In genomic region chr1:89763649-89763986, GRCh38 we compare ENCODE assay signal across 8 cellular contexts. TPM values are rescaled to one million over a fixed set of nuclear protein-coding genes. Genes with fewer than 3 reads are reported as not detected.
DNase-seq lines count a peak whose midpoint lies in the region; ATAC-seq, FAIRE-seq and TF ChIP-seq lines count a peak whose summit lies in the region.

No MANE protein-coding gene starts in this region.

- DNase-seq in T-helper 1 cell (no peak), astrocyte (ENCODE audit: low read depth) (no peak), HepG2 (ENCODE audit: low spot score) (no peak), substantia nigra (lab: John Stamatoyannopoulos, UW) (no peak), AG20443 (ENCODE audit: low spot score) (no peak)

- peak overlapping the region; percentile 68 for H3K4me3 ChIP-seq in astrocyte (ENCODE audit: insufficient read depth, low read depth, low read length)
- H3K4me3 ChIP-seq in HepG2 (replicated peaks in 1 of 3; ENCODE audit: insufficient read depth in 1 of 3, low read depth in 2 of 3, low read length in 3 of 3), result peak overlapping the region in 1 of 3 experiments; percentile 73; a peak in 1 of 6 replicates

- CTCF ChIA-PET in HepG2 (lab: Yijun Ruan, JAX; ENCODE audit: low intra/inter-chr PET ratio, low total read pairs), result interaction anchor here (1.2 to 2.3 kb wide), 2 partner anchors 244 to 280 kb away, joined by 3 to 23 read pairs; no protein-coding TSS in a partner anchor

- H3K4me1 ChIP-seq in astrocyte (ENCODE audit: insufficient read depth, low read length), result peaks cover 6% of the 10 kb centered on the region
- H3K4me1 ChIP-seq in HepG2 (ENCODE audit: insufficient read depth, low read length), result peaks cover 18% of the 10 kb centered on the region

- H3K4me3 Mint-ChIP-seq in T-helper 1 cell treated with Interleukin-12 subunit alpha and Interleukin-12 subunit beta and Interleukin-4 antibody, amounts not matched to agents 30 μg/mL and 1 μg/mL, for 36 hours, result peak overlapping the region; percentile 90
- peak overlapping the region; percentile 91 for H3K4me3 Mint-ChIP-seq in astrocyte (ENCODE audit: unreplicated experiment)

- H3K36me3 Mint-ChIP-seq in T-helper 1 cell treated with Interleukin-12 subunit alpha and Interleukin-12 subunit beta and Interleukin-4 antibody, amounts not matched to agents 30 μg/mL and 1 μg/mL, for 36 hours (ENCODE audit: low read depth), result peaks cover 6% of the 10 kb centered on the region
- H3K36me3 Mint-ChIP-seq in astrocyte (ENCODE audit: low read depth, unreplicated experiment), result no peaks in the 10 kb centered on the region

- H3K4me1 Mint-ChIP-seq in T-helper 1 cell treated with Interleukin-12 subunit alpha and Interleukin-12 subunit beta and Interleukin-4 antibody, amounts not matched to agents 30 μg/mL and 1 μg/mL, for 36 hours (ENCODE audit: low read depth), result peaks cover 47% of the 10 kb centered on the region
- no peaks in the 10 kb centered on the region for H3K4me1 Mint-ChIP-seq in astrocyte (ENCODE audit: low read depth, unreplicated experiment)

- no peak for TF ChIP-seq EP300 in HepG2 (IDR thresholded peaks at IDR 0.05; ENCODE audit: low read depth in 2 of 2, low read length in 2 of 2)
- TF ChIP-seq EP300 in HepG2 (CRISPR knock-in tag; IDR thresholded peaks at IDR 0.05; ENCODE audit: borderline replicate concordance), result no peak

- H2AFZ ChIP-seq in astrocyte (ENCODE audit: low read depth, low read length), result peak overlapping the region; percentile 97
- H2AFZ ChIP-seq in HepG2 (ENCODE audit: low read length), result no peak overlapping the region

- 3% methylated on average over 5 of the region's 5 CpGs for WGBS in HepG2 (ENCODE audit: low lambda C conversion rate)

- peak overlapping the region; percentile 99 for H3K4me2 ChIP-seq in astrocyte (ENCODE audit: low read length)
- H3K4me2 ChIP-seq in HepG2 (ENCODE audit: low read depth, low read length), result peak overlapping the region; percentile 88

- intact Hi-C loops in HepG2 (cut with micrococcal nuclease; ENCODE audit: unreplicated experiment), result loop anchor here (2.0 kb wide), 1 partner anchor 243 kb away; no protein-coding TSS in a partner anchor

- ATAC-seq in HepG2 (peak; percentile 13), GM18868 (IDR thresholded peaks at IDR 0.05; ENCODE audit: unreplicated experiment) (no peak), HG03342 (IDR thresholded peaks at IDR 0.05; ENCODE audit: unreplicated experiment) (no peak)

- in situ Hi-C loops in HepG2 (cut with HindIII; ENCODE audit: extremely low pct_ligation_motif_present, low pct_unique_long_range_greater_than_20kb), result loop anchor here (5.0 kb wide), 2 partner anchors 126 to 281 kb away; no protein-coding TSS in a partner anchor

- TF ChIP-seq POLR2A in HepG2 (IDR thresholded peaks at IDR 0.05; ENCODE audit: insufficient read depth in 1 of 2, low read depth in 2 of 2, low read length in 2 of 2), result no peak

- FAIRE-seq in astrocyte (lab: Jason Lieb, UNC), result no peak
- FAIRE-seq in HepG2 (lab: Jason Lieb, UNC), result no peak

- no peaks in the 10 kb centered on the region for H3K27me3 Mint-ChIP-seq in T-helper 1 cell treated with Interleukin-12 subunit alpha and Interleukin-12 subunit beta and Interleukin-4 antibody, amounts not matched to agents 30 μg/mL and 1 μg/mL, for 36 hours (ENCODE audit: low read depth)
- H3K27me3 Mint-ChIP-seq in astrocyte (ENCODE audit: low read depth, unreplicated experiment), result peaks cover 25% of the 10 kb centered on the region

- POLR2A ChIA-PET in HepG2 (lab: Yijun Ruan, JAX), result no interaction called here

- BruUV-seq in HepG2 (replicated peaks; lab: Mats Ljungman, UMichigan), result no TSS peak

- H3K79me2 ChIP-seq in astrocyte (ENCODE audit: insufficient read depth, low read length), result no peaks in the 10 kb centered on the region
- H3K79me2 ChIP-seq in HepG2 (ENCODE audit: insufficient read depth, low read length), result no peaks in the 10 kb centered on the region

- no peak for TF ChIP-seq RAD21 in HepG2 (CRISPR knock-in tag; IDR thresholded peaks at IDR 0.05)

- no peaks in the 10 kb centered on the region for H3K9me3 ChIP-seq in astrocyte (ENCODE audit: insufficient read depth, low read depth, low read length)
- H3K9me3 ChIP-seq in HepG2 (ENCODE audit: low read length), result no peaks in the 10 kb centered on the region

- H3K27me3 ChIP-seq in astrocyte (ENCODE audit: insufficient read depth, low read length) (no peaks in the 10 kb centered on the region), HepG2 (ENCODE audit: control insufficient read depth in 1 of 2, insufficient read depth in 2 of 2, low read length in 2 of 2) (peaks cover 8 to 38% of the 10 kb centered on the region in 2 experiments)

- H3K9me3 Mint-ChIP-seq in T-helper 1 cell treated with Interleukin-12 subunit alpha and Interleukin-12 subunit beta and Interleukin-4 antibody, amounts not matched to agents 30 μg/mL and 1 μg/mL, for 36 hours, result no peaks in the 10 kb centered on the region
- no peaks in the 10 kb centered on the region for H3K9me3 Mint-ChIP-seq in astrocyte (ENCODE audit: unreplicated experiment)

- H3K27ac Mint-ChIP-seq in T-helper 1 cell treated with Interleukin-12 subunit alpha and Interleukin-12 subunit beta and Interleukin-4 antibody, amounts not matched to agents 30 μg/mL and 1 μg/mL, for 36 hours, result peak overlapping the region; percentile 89
- no peak overlapping the region for H3K27ac Mint-ChIP-seq in astrocyte (ENCODE audit: unreplicated experiment)

- H3K9ac ChIP-seq in astrocyte (ENCODE audit: low read length), result peak overlapping the region; percentile 71
- no peak overlapping the region for H3K9ac ChIP-seq in HepG2 (ENCODE audit: insufficient read depth, low read depth, low read length)

- no peaks in the 10 kb centered on the region for H3K36me3 ChIP-seq in astrocyte (ENCODE audit: insufficient read depth, low read length)
- H3K36me3 ChIP-seq in HepG2 (replicated peaks in 1 of 2; ENCODE audit: control insufficient read depth in 1 of 2, insufficient read depth in 2 of 2, low read length in 2 of 2), result no peaks in the 10 kb centered on the region

- TF ChIP-seq CTCF in astrocyte (IDR thresholded peaks at IDR 0.05; ENCODE audit: insufficient read depth, low read depth, low read length), result no peak
- no peak for TF ChIP-seq CTCF in HepG2 (CRISPR knock-in tag; IDR thresholded peaks at IDR 0.05)

- H3K27ac ChIP-seq in astrocyte (ENCODE audit: low read depth, low read length), result no peak overlapping the region
- no peak overlapping the region for H3K27ac ChIP-seq in HepG2 (ENCODE audit: extremely low read length, insufficient read depth, low read length)
- H3K27ac ChIP-seq in substantia nigra (ENCODE audit: low read depth, low read length, poor library complexity, severe bottlenecking), result peak overlapping the region; percentile 54

- H4K20me1 ChIP-seq in astrocyte (ENCODE audit: insufficient read depth, low read length) (no peaks in the 10 kb centered on the region), HepG2 (ENCODE audit: insufficient read depth, low read length) (no peaks in the 10 kb centered on the region)

TF ChIP-seq in HepG2, 621 proteins besides CTCF, POLR2A, EP300 and RAD21 (continues in another document):
- TF ChIP-seq PITX1 (CRISPR knock-in tag; IDR thresholded peaks at IDR 0.05), result no peak
- TF ChIP-seq PRDM4 (CRISPR knock-in tag; IDR thresholded peaks at IDR 0.05; ENCODE audit: borderline replicate concordance), result no peak
- no peak for TF ChIP-seq GPN1 (CRISPR knock-in tag; IDR thresholded peaks at IDR 0.05; ENCODE audit: borderline replicate concordance)

RNA-seq across cellular contexts. Expression of gene LRRC8D, which starts 57.2 kb away (rescaled TPM):
- 34.1 and 36.9 TPM in 2 replicates for total RNA-seq in astrocyte
- total RNA-seq in HepG2 (2016; rRNA removed; fragmentation: Illumina TruSeq; extraction: Trizol), result 44.6 and 45.5 TPM in 2 replicates
- 8.5 and 9.3 TPM in 2 replicates for total RNA-seq in HepG2 (2016; cell fraction: cytosol; rRNA removed; fragmentation: Illumina TruSeq; extraction: Trizol; ENCODE audit: low read depth)
- 43.8 and 46.2 TPM in 2 replicates for total RNA-seq in HepG2 (2016; cell fraction: insoluble cytoplasmic fraction; rRNA removed; fragmentation: Illumina TruSeq; extraction: Trizol)
- total RNA-seq in HepG2 (2016; cell fraction: membrane; rRNA removed; fragmentation: Illumina TruSeq; extraction: Trizol), result 33.3 and 37.9 TPM in 2 replicates
- total RNA-seq in HepG2 (2016; cell fraction: nucleus; rRNA removed; fragmentation: Illumina TruSeq; extraction: Trizol), result 43.7 and 45.6 TPM in 2 replicates
- polyA plus RNA-seq in HepG2 (2011; rRNA removed), result 29.9 and 30.0 TPM in 2 replicates
- polyA plus RNA-seq in HepG2 (2011; cell fraction: cytosol; rRNA removed), result 27.1 and 30.0 TPM in 2 replicates
- polyA plus RNA-seq in HepG2 (2011; cell fraction: nucleus; rRNA removed), result 29.5 and 30.7 TPM in 2 replicates
- 26.8 and 28.6 TPM in 2 replicates for polyA plus RNA-seq in HepG2 (2012)
- 5.8 and 5.9 TPM in 2 replicates for polyA plus RNA-seq in HepG2 (2016; cell fraction: cytosol; fragmentation: Illumina TruSeq; extraction: Trizol; ENCODE audit: low read depth)
- polyA plus RNA-seq in HepG2 (2016; cell fraction: insoluble cytoplasmic fraction; fragmentation: Illumina TruSeq; extraction: Trizol; ENCODE audit: low read depth), result 47.0 and 48.7 TPM in 2 replicates
- 20.5 and 21.4 TPM in 2 replicates for polyA plus RNA-seq in HepG2 (2016; cell fraction: membrane; fragmentation: Illumina TruSeq; extraction: Trizol; ENCODE audit: low read depth)
- polyA plus RNA-seq in HepG2 (2016; cell fraction: nucleus; fragmentation: Illumina TruSeq; extraction: Trizol; ENCODE audit: insufficient read depth, low read depth), result 53.9 and 57.1 TPM in 2 replicates
- polyA minus RNA-seq in HepG2 (2011; rRNA and poly(A)+ RNA removed; ENCODE audit: low replicate concordance), result 65.8 and 107 TPM in 2 replicates
- 26.6 and 33.6 TPM in 2 replicates for polyA minus RNA-seq in HepG2 (2011; cell fraction: cytosol; rRNA and poly(A)+ RNA removed)
- 44.2 and 52.0 TPM in 2 replicates for polyA minus RNA-seq in HepG2 (2011; cell fraction: nucleus; rRNA and poly(A)+ RNA removed)
